ENCODE assay signal across 8 cellular contexts in the genomic region with DNA sequence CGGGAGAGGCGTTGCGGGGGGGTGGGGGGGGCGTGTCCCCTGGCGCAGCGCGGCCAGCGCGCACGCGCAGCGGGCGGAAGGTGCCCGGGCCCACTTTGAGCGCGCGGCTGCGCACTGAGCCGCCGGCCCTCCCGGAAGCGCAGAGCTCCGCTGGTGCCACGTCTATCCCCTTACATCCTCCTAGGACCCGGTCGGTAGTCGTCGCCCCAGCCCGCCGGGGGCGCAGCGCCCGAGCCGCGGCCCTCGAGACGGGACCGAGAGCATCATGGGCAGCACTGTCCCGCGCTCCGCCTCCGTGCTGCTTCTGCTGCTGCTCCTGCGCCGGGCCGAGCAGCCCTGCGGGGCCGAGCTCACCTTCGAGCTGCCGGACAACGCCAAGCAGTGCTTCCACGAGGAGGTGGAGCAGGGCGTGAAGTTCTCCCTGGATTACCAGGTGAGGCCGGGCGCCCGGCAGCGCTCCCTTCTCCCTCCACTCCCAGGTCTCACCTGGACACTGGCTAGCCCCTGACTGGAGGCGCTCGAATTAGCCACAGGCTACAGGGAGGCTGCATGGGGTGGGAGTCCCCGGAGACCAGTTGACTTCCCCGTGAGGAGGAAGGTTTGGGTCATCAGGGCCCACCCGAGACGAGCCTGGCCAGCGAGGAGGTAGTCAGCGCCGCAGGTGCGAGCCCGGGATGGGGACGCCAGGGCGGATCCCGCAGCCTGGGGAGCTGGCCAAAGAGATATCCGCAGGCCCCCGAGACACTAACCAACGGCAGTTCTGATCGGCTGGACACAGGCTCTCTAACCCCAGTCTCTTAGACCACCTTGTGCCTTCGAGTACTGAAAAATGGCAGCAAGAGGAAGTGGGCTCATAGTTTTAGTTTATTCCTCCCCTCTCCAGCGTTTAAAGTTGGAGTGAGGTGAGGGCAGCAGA. TPM values are rescaled to one million over a fixed set of nuclear protein-coding genes. Genes with fewer than 3 reads are reported as not detected.
A peak's percentile ranks its signal among the peaks of the same experiment; 100 is the strongest.
DNase-seq lines count a peak whose midpoint lies in the region; ATAC-seq and TF ChIP-seq lines count a peak whose summit lies in the region.

Gene TMED3 (plus strand): TSS at position 128 of the 916 bp plus-strand sequence. CDS start 138 bp downstream, at position 266.

- H3K27ac ChIP-seq in Peyer's patch (peak within 1 kb of the TSS in 2 of 4 donors; percentile 39 to 71), fibroblast of lung (ENCODE audit: insufficient read depth, low read length) (peak within 1 kb of the TSS; percentile 43)

- H3K27me3 ChIP-seq in Peyer's patch (no peaks in the 10 kb centered on the region), fibroblast of lung (ENCODE audit: control insufficient read depth, insufficient read depth, low read length) (peaks cover 10% of the 10 kb centered on the region)

- peak within 1 kb of the TSS; percentile 88 for H2AFZ ChIP-seq in fibroblast of lung (ENCODE audit: low read length)

- H3K9me3 Mint-ChIP-seq in IgD-negative memory B cell = no peaks in the 10 kb centered on the region
- no peaks in the 10 kb centered on the region for H3K9me3 Mint-ChIP-seq in activated T-cell treated with anti-CD3 and anti-CD28 coated beads, Interleukin-2, amount 50 U/mL, for 72 hours
- no peaks in the 10 kb centered on the region for H3K9me3 Mint-ChIP-seq in naive thymus-derived CD8-positive, alpha-beta T cell
- no peaks in the 10 kb centered on the region for H3K9me3 Mint-ChIP-seq in stimulated activated naive B cell treated with anti-CD40 and anti-IgM and Interleukin-4, amounts not matched to agents 10 μg/mL and 1 μg/mL and 100 μg/mL, for 72 hours

- H3K36me3 Mint-ChIP-seq in IgD-negative memory B cell = peaks cover 14% of the 10 kb centered on the region
- H3K36me3 Mint-ChIP-seq in activated T-cell treated with anti-CD3 and anti-CD28 coated beads, Interleukin-2, amount 50 U/mL, for 72 hours (ENCODE audit: insufficient read depth in 2 of 2) = peaks cover 8 to 10% of the 10 kb centered on the region in 2 donors
- peaks cover 13 to 32% (median 29%) of the 10 kb centered on the region in 3 donors for H3K36me3 Mint-ChIP-seq in naive thymus-derived CD8-positive, alpha-beta T cell
- peaks cover 29 to 35% of the 10 kb centered on the region in 2 donors for H3K36me3 Mint-ChIP-seq in stimulated activated naive B cell treated with anti-CD40 and anti-IgM and Interleukin-4, amounts not matched to agents 10 μg/mL and 1 μg/mL and 100 μg/mL, for 72 hours

- no peaks in the 10 kb centered on the region for H4K20me1 ChIP-seq in fibroblast of lung (ENCODE audit: control insufficient read depth, extremely low read depth, insufficient read depth, low read length)

- peak; percentile 78 for ATAC-seq in GM21576 (IDR thresholded peaks at IDR 0.05; ENCODE audit: unreplicated experiment)
- peak; percentile 99 for ATAC-seq in activated T-cell treated with anti-CD3 and anti-CD28 coated beads, Interleukin-2, amount 50 U/mL, for 72 hours (replicated peaks in 1 of 2)
- ATAC-seq in naive thymus-derived CD8-positive, alpha-beta T cell = peak; percentile 95 to 96
- peak; percentile 92 to 94 for ATAC-seq in stimulated activated naive B cell treated with anti-CD40 and anti-IgM and Interleukin-4, amounts not matched to agents 10 μg/mL and 1 μg/mL and 100 μg/mL, for 72 hours (replicated peaks)

- H3K4me1 ChIP-seq in Peyer's patch (peaks cover 0 to 13% (median 6%) of the 10 kb centered on the region in 4 donors), fibroblast of lung (ENCODE audit: control insufficient read depth, extremely low read depth, insufficient read depth, low read length) (peaks cover 5% of the 10 kb centered on the region)

- POLR2A ChIA-PET in naive thymus-derived CD8-positive, alpha-beta T cell (lab: Charles Lee) = no interaction called here

- peaks cover under 1% of the 10 kb centered on the region for H3K27me3 Mint-ChIP-seq in IgD-negative memory B cell
- H3K27me3 Mint-ChIP-seq in activated T-cell treated with anti-CD3 and anti-CD28 coated beads, Interleukin-2, amount 50 U/mL, for 72 hours (ENCODE audit: low read depth) = peaks cover 29% of the 10 kb centered on the region
- H3K27me3 Mint-ChIP-seq in naive thymus-derived CD8-positive, alpha-beta T cell = peaks cover 0 to 4% (median 0%) of the 10 kb centered on the region in 5 donors
- no peaks in the 10 kb centered on the region for H3K27me3 Mint-ChIP-seq in stimulated activated naive B cell treated with anti-CD40 and anti-IgM and Interleukin-4, amounts not matched to agents 10 μg/mL and 1 μg/mL and 100 μg/mL, for 72 hours

- peak in 1 of 2 donors; percentile 32 for TF ChIP-seq POLR2A in Peyer's patch (IDR thresholded peaks at IDR 0.05)

- H3K36me3 ChIP-seq in Peyer's patch (peaks cover 0 to 27% (median 0%) of the 10 kb centered on the region in 3 donors), fibroblast of lung (ENCODE audit: control insufficient read depth, insufficient read depth, low read length) (peaks cover 17% of the 10 kb centered on the region)

- H3K9me3 ChIP-seq in Peyer's patch (no peaks in the 10 kb centered on the region), fibroblast of lung (ENCODE audit: control insufficient read depth, insufficient read depth, low read depth, low read length) (no peaks in the 10 kb centered on the region)

- H3K27ac Mint-ChIP-seq in IgD-negative memory B cell = peak within 1 kb of the TSS; percentile 59 to 83 (median 76)
- H3K27ac Mint-ChIP-seq in activated T-cell treated with anti-CD3 and anti-CD28 coated beads, Interleukin-2, amount 50 U/mL, for 72 hours = peak within 1 kb of the TSS; percentile 12
- peak within 1 kb of the TSS in 9 of 10 donors; percentile 27 to 85 (median 53) for H3K27ac Mint-ChIP-seq in naive thymus-derived CD8-positive, alpha-beta T cell
- peak within 1 kb of the TSS; percentile 90 for H3K27ac Mint-ChIP-seq in stimulated activated naive B cell treated with anti-CD40 and anti-IgM and Interleukin-4, amounts not matched to agents 10 μg/mL and 1 μg/mL and 100 μg/mL, for 72 hours

- peak within 1 kb of the TSS; percentile 96 for H3K4me2 ChIP-seq in fibroblast of lung (ENCODE audit: extremely low read depth, insufficient read depth, low read length)

- H3K4me3 Mint-ChIP-seq in IgD-negative memory B cell = peak within 1 kb of the TSS; percentile 86 to 94 (median 91)
- peak within 1 kb of the TSS; percentile 88 to 91 for H3K4me3 Mint-ChIP-seq in activated T-cell treated with anti-CD3 and anti-CD28 coated beads, Interleukin-2, amount 50 U/mL, for 72 hours
- peak within 1 kb of the TSS; percentile 79 to 94 (median 89) for H3K4me3 Mint-ChIP-seq in naive thymus-derived CD8-positive, alpha-beta T cell
- peak within 1 kb of the TSS; percentile 90 to 91 for H3K4me3 Mint-ChIP-seq in stimulated activated naive B cell treated with anti-CD40 and anti-IgM and Interleukin-4, amounts not matched to agents 10 μg/mL and 1 μg/mL and 100 μg/mL, for 72 hours

- peak within 1 kb of the TSS; percentile 67 to 86 (median 73) for H3K4me3 ChIP-seq in Peyer's patch
- H3K4me3 ChIP-seq in fibroblast of lung (replicated peaks in 1 of 4; ENCODE audit: control extremely low read depth in 1 of 4, insufficient read depth in 1 of 4, low read depth in 3 of 4, low read length in 4 of 4) = peak within 1 kb of the TSS; percentile 73 to 97 (median 86)

- DNase-seq in DMS79 treated with DMSO at 0.1 percent for 48 hours (lab: John Stamatoyannopoulos, UW) = peak; percentile 56
- DNase-seq in Peyer's patch = peak; percentile 68 to 86 (median 80)
- peak; percentile 88 for DNase-seq in activated T-cell treated with anti-CD3 and anti-CD28 coated beads, Interleukin-2, amount 50 U/mL, for 72 hours
- peak; percentile 86 to 88 for DNase-seq in fibroblast of lung (ENCODE audit: low read depth in 2 of 2)
- DNase-seq in naive thymus-derived CD8-positive, alpha-beta T cell = peak; percentile 69 to 89 (median 76)
- DNase-seq in stimulated activated naive B cell treated with anti-CD40 and anti-IgM and Interleukin-4, amounts not matched to agents 10 μg/mL and 1 μg/mL and 100 μg/mL, for 72 hours = peak; percentile 84

- TF ChIP-seq CTCF in Peyer's patch (IDR thresholded peaks at IDR 0.05) (peak in 1 of 6 experiments; percentile 19), fibroblast of lung (conservative IDR thresholded peaks at IDR 0.05 in 1 of 2, IDR thresholded peaks at IDR 0.05 in 1 of 2; ENCODE audit: low read depth in 1 of 2, low read length in 2 of 2) (peak in 1 of 2 donors; percentile 28)

- H3K4me1 Mint-ChIP-seq in IgD-negative memory B cell = peaks cover 21 to 28% (median 25%) of the 10 kb centered on the region in 3 donors
- H3K4me1 Mint-ChIP-seq in activated T-cell treated with anti-CD3 and anti-CD28 coated beads, Interleukin-2, amount 50 U/mL, for 72 hours (ENCODE audit: low read depth) = peaks cover 45% of the 10 kb centered on the region
- H3K4me1 Mint-ChIP-seq in naive thymus-derived CD8-positive, alpha-beta T cell = peaks cover 13 to 46% (median 40%) of the 10 kb centered on the region in 4 donors
- H3K4me1 Mint-ChIP-seq in stimulated activated naive B cell treated with anti-CD40 and anti-IgM and Interleukin-4, amounts not matched to agents 10 μg/mL and 1 μg/mL and 100 μg/mL, for 72 hours = peaks cover 39 to 58% of the 10 kb centered on the region in 2 donors

- H3K9ac ChIP-seq in fibroblast of lung (ENCODE audit: insufficient read depth, low read length) = peak within 1 kb of the TSS; percentile 83

- H3K79me2 ChIP-seq in fibroblast of lung (ENCODE audit: control insufficient read depth, insufficient read depth, low read length) = peaks cover 19% of the 10 kb centered on the region

RNA-seq across cellular contexts. Expression of gene TMED3, which starts in this region (rescaled TPM):
- polyA plus RNA-seq in IgD-negative memory B cell (70.8 TPM), fibroblast of lung (138 and 143 TPM in 2 replicates)
- total RNA-seq in Peyer's patch (10 to 100 TPM; 21.0 to 52.0 (median 26.8) TPM), fibroblast of lung (82.2 and 118 TPM in 2 replicates)
- 10 to 100 TPM; 42.2 to 44.8 TPM for total RNA-seq in activated T-cell treated with anti-CD3 and anti-CD28 coated beads, Interleukin-2, amount 50 U/mL, for 72 hours
- polyA plus RNA-seq in fibroblast of lung (2012) = 121 and 127 TPM in 2 replicates
- 115 and 169 TPM in 2 replicates for polyA minus RNA-seq in fibroblast of lung (ENCODE audit: low replicate concordance)
- total RNA-seq in naive thymus-derived CD8-positive, alpha-beta T cell = 10 to 100 TPM; 21.0 to 22.0 TPM
- 10 to 100 TPM; 67.6 to 73.4 (median 67.8) TPM for polyA plus RNA-seq in naive thymus-derived CD8-positive, alpha-beta T cell

Comparison
In these comparisons a context has a peak if more than half of its experiments do, and no peak if none do; other contexts are left out.
1. H3K27ac Mint-ChIP-seq: peak in every context shown above with its lines; median percentile 90 in stimulated activated naive B cell treated with anti-CD40 and anti-IgM and Interleukin-4, amounts not matched to agents 10 μg/mL and 1 μg/mL and 100 μg/mL, for 72 hours; 76 in IgD-negative memory B cell; 53 in naive thymus-derived CD8-positive, alpha-beta T cell; 12 in activated T-cell treated with anti-CD3 and anti-CD28 coated beads, Interleukin-2, amount 50 U/mL, for 72 hours.